Comparison of ENCODE assay signal across 1 cellular context in the genomic region with DNA sequence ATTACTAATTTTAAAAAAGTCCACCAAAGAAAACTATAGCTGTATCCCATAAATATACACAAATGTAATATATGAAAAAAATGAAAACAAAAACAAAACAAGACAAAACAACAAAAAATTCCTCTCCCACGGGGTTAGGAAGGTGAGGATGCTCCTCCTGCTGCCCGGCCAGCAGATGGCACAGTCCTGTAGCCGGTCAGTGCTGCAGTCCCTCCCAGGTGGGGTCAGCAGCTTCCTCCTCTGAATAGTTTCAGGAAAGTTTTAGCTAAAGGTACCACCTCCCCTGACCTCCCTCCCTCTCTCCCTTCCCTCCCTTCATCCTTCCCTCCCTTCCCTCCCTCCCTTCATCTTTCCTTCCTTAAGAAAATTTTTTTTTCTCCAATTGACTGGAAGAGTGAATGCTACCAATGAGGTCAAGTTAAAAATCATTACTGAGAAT.
TF ChIP-seq lines count a peak whose summit lies in the region.

No MANE protein-coding gene starts in this region.

TF ChIP-seq in HEK293, 187 proteins besides CTCF, POLR2A, EP300 and RAD21 (continued from another document and continues in another):
- TF ChIP-seq, protein P1, sequence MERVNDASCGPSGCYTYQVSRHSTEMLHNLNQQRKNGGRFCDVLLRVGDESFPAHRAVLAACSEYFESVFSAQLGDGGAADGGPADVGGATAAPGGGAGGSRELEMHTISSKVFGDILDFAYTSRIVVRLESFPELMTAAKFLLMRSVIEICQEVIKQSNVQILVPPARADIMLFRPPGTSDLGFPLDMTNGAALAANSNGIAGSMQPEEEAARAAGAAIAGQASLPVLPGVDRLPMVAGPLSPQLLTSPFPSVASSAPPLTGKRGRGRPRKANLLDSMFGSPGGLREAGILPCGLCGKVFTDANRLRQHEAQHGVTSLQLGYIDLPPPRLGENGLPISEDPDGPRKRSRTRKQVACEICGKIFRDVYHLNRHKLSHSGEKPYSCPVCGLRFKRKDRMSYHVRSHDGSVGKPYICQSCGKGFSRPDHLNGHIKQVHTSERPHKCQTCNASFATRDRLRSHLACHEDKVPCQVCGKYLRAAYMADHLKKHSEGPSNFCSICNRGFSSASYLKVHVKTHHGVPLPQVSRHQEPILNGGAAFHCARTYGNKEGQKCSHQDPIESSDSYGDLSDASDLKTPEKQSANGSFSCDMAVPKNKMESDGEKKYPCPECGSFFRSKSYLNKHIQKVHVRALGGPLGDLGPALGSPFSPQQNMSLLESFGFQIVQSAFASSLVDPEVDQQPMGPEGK (tag by site-specific recombination; IDR thresholded peaks at IDR 0.05): no peak
- TF ChIP-seq MEIS1 (CRISPR knock-in tag; IDR thresholded peaks at IDR 0.05; ENCODE audit: borderline replicate concordance) (no peak), MZF1 (tag by site-specific recombination; IDR thresholded peaks at IDR 0.05; ENCODE audit: borderline replicate concordance) (no peak), KLF16 (tag by site-specific recombination; IDR thresholded peaks at IDR 0.05) (no peak), ZNF335 (tag by site-specific recombination; conservative IDR thresholded peaks at IDR 0.05) (no peak), SALL2 (tag by site-specific recombination; IDR thresholded peaks at IDR 0.05; ENCODE audit: borderline replicate concordance) (no peak), ZNF654 (tag by site-specific recombination; IDR thresholded peaks at IDR 0.05; ENCODE audit: low read depth) (peak; percentile 67), ZNF677 (tag by site-specific recombination; IDR thresholded peaks at IDR 0.05) (no peak), KLF7 (tag by site-specific recombination; IDR thresholded peaks at IDR 0.05; ENCODE audit: borderline replicate concordance) (no peak), ZNF266 (tag by site-specific recombination; IDR thresholded peaks at IDR 0.05; ENCODE audit: low read depth) (no peak), ZNF341 (tag by site-specific recombination; IDR thresholded peaks at IDR 0.05; ENCODE audit: low read depth) (no peak), ZFP3 (tag by site-specific recombination; IDR thresholded peaks at IDR 0.05; ENCODE audit: low read depth) (no peak), BCL11A (tag by site-specific recombination; IDR thresholded peaks at IDR 0.05; ENCODE audit: low read depth) (no peak), FEZF1 (tag by site-specific recombination; IDR thresholded peaks at IDR 0.05) (no peak), ZXDB (tag by site-specific recombination; IDR thresholded peaks at IDR 0.05) (0 out of 2 replicates have a peak, but pooled peaks have one; percentile 15), ZNF202 (tag by site-specific recombination; IDR thresholded peaks at IDR 0.05; ENCODE audit: borderline replicate concordance) (no peak), ZNF324 (tag by site-specific recombination; IDR thresholded peaks at IDR 0.05) (no peak), ZNF664 (tag by site-specific recombination; IDR thresholded peaks at IDR 0.05) (no peak), ZNF23 (tag by site-specific recombination; IDR thresholded peaks at IDR 0.05; ENCODE audit: borderline replicate concordance) (no peak), ZNF274 (IDR thresholded peaks at IDR 0.05; ENCODE audit: low read length) (no peak), ZNF274 (tag by site-specific recombination; IDR thresholded peaks at IDR 0.05; ENCODE audit: borderline replicate concordance) (no peak), TRIM28 (IDR thresholded peaks at IDR 0.05; ENCODE audit: borderline replicate concordance, low read length) (no peak), ZNF16 (tag by site-specific recombination; IDR thresholded peaks at IDR 0.05; ENCODE audit: low read depth) (no peak), ZNF24 (tag by site-specific recombination; IDR thresholded peaks at IDR 0.05) (no peak), ZNF585B (tag by site-specific recombination; IDR thresholded peaks at IDR 0.05) (no peak), ZNF514 (tag by site-specific recombination; IDR thresholded peaks at IDR 0.05) (no peak), TCF7L2 (IDR thresholded peaks at IDR 0.05; ENCODE audit: borderline replicate concordance, low read depth, low read length) (no peak), ZNF426 (tag by site-specific recombination; IDR thresholded peaks at IDR 0.05) (no peak), KLF9 (tag by site-specific recombination; IDR thresholded peaks at IDR 0.05; ENCODE audit: low read depth) (no peak), ZNF76 (tag by site-specific recombination; IDR thresholded peaks at IDR 0.05; ENCODE audit: borderline replicate concordance, low read depth) (no peak), ZNF785 (tag by site-specific recombination; IDR thresholded peaks at IDR 0.05) (no peak), ZBTB48 (tag by site-specific recombination; IDR thresholded peaks at IDR 0.05) (no peak)
- TF ChIP-seq, protein P2, sequence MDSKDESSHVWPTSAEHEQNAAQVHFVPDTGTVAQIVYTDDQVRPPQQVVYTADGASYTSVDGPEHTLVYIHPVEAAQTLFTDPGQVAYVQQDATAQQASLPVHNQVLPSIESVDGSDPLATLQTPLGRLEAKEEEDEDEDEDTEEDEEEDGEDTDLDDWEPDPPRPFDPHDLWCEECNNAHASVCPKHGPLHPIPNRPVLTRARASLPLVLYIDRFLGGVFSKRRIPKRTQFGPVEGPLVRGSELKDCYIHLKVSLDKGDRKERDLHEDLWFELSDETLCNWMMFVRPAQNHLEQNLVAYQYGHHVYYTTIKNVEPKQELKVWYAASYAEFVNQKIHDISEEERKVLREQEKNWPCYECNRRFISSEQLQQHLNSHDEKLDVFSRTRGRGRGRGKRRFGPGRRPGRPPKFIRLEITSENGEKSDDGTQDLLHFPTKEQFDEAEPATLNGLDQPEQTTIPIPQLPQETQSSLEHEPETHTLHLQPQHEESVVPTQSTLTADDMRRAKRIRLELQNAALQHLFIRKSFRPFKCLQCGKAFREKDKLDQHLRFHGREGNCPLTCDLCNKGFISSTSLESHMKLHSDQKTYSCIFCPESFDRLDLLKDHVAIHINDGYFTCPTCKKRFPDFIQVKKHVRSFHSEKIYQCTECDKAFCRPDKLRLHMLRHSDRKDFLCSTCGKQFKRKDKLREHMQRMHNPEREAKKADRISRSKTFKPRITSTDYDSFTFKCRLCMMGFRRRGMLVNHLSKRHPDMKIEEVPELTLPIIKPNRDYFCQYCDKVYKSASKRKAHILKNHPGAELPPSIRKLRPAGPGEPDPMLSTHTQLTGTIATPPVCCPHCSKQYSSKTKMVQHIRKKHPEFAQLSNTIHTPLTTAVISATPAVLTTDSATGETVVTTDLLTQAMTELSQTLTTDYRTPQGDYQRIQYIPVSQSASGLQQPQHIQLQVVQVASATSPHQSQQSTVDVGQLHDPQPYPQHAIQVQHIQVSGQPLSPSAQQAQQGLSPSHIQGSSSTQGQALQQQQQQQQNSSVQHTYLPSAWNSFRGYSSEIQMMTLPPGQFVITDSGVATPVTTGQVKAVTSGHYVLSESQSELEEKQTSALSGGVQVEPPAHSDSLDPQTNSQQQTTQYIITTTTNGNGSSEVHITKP (tag by site-specific recombination; IDR thresholded peaks at IDR 0.05): peak; percentile 85
- TF ChIP-seq, protein P3, sequence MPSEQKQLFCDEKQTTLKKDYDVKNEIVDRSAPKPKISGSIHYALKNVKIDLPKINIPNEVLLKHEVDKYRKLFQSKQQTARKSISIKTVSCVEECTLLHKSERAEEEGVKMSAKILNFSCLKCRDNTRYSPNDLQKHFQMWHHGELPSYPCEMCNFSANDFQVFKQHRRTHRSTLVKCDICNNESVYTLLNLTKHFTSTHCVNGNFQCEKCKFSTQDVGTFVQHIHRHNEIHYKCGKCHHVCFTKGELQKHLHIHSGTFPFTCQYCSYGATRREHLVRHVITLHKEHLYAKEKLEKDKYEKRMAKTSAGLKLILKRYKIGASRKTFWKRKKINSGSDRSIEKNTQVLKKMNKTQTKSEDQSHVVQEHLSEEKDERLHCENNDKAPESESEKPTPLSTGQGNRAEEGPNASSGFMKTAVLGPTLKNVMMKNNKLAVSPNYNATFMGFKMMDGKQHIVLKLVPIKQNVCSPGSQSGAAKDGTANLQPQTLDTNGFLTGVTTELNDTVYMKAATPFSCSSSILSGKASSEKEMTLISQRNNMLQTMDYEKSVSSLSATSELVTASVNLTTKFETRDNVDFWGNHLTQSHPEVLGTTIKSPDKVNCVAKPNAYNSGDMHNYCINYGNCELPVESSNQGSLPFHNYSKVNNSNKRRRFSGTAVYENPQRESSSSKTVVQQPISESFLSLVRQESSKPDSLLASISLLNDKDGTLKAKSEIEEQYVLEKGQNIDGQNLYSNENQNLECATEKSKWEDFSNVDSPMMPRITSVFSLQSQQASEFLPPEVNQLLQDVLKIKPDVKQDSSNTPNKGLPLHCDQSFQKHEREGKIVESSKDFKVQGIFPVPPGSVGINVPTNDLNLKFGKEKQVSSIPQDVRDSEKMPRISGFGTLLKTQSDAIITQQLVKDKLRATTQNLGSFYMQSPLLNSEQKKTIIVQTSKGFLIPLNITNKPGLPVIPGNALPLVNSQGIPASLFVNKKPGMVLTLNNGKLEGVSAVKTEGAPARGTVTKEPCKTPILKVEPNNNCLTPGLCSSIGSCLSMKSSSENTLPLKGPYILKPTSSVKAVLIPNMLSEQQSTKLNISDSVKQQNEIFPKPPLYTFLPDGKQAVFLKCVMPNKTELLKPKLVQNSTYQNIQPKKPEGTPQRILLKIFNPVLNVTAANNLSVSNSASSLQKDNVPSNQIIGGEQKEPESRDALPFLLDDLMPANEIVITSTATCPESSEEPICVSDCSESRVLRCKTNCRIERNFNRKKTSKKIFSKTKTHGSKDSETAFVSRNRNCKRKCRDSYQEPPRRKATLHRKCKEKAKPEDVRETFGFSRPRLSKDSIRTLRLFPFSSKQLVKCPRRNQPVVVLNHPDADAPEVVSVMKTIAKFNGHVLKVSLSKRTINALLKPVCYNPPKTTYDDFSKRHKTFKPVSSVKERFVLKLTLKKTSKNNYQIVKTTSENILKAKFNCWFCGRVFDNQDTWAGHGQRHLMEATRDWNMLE (tag by site-specific recombination; conservative IDR thresholded peaks at IDR 0.05; ENCODE audit: low read depth): no peak
- TF ChIP-seq, protein P4, sequence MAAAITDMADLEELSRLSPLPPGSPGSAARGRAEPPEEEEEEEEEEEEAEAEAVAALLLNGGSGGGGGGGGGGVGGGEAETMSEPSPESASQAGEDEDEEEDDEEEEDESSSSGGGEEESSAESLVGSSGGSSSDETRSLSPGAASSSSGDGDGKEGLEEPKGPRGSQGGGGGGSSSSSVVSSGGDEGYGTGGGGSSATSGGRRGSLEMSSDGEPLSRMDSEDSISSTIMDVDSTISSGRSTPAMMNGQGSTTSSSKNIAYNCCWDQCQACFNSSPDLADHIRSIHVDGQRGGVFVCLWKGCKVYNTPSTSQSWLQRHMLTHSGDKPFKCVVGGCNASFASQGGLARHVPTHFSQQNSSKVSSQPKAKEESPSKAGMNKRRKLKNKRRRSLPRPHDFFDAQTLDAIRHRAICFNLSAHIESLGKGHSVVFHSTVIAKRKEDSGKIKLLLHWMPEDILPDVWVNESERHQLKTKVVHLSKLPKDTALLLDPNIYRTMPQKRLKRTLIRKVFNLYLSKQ (tag by site-specific recombination; IDR thresholded peaks at IDR 0.05; ENCODE audit: borderline replicate concordance): no peak
- TF ChIP-seq, protein P5, sequence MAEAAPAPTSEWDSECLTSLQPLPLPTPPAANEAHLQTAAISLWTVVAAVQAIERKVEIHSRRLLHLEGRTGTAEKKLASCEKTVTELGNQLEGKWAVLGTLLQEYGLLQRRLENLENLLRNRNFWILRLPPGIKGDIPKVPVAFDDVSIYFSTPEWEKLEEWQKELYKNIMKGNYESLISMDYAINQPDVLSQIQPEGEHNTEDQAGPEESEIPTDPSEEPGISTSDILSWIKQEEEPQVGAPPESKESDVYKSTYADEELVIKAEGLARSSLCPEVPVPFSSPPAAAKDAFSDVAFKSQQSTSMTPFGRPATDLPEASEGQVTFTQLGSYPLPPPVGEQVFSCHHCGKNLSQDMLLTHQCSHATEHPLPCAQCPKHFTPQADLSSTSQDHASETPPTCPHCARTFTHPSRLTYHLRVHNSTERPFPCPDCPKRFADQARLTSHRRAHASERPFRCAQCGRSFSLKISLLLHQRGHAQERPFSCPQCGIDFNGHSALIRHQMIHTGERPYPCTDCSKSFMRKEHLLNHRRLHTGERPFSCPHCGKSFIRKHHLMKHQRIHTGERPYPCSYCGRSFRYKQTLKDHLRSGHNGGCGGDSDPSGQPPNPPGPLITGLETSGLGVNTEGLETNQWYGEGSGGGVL (tag by site-specific recombination; IDR thresholded peaks at IDR 0.05): peak; percentile 61; the same call in 1 of the 2 replicates
- TF ChIP-seq, protein P6, sequence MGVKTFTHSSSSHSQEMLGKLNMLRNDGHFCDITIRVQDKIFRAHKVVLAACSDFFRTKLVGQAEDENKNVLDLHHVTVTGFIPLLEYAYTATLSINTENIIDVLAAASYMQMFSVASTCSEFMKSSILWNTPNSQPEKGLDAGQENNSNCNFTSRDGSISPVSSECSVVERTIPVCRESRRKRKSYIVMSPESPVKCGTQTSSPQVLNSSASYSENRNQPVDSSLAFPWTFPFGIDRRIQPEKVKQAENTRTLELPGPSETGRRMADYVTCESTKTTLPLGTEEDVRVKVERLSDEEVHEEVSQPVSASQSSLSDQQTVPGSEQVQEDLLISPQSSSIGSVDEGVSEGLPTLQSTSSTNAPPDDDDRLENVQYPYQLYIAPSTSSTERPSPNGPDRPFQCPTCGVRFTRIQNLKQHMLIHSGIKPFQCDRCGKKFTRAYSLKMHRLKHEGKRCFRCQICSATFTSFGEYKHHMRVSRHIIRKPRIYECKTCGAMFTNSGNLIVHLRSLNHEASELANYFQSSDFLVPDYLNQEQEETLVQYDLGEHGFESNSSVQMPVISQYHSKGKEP (tag by site-specific recombination; IDR thresholded peaks at IDR 0.05): no peak
- TF ChIP-seq, protein P7, sequence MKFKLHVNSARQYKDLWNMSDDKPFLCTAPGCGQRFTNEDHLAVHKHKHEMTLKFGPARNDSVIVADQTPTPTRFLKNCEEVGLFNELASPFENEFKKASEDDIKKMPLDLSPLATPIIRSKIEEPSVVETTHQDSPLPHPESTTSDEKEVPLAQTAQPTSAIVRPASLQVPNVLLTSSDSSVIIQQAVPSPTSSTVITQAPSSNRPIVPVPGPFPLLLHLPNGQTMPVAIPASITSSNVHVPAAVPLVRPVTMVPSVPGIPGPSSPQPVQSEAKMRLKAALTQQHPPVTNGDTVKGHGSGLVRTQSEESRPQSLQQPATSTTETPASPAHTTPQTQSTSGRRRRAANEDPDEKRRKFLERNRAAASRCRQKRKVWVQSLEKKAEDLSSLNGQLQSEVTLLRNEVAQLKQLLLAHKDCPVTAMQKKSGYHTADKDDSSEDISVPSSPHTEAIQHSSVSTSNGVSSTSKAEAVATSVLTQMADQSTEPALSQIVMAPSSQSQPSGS (tag by site-specific recombination; IDR thresholded peaks at IDR 0.05; ENCODE audit: low read depth): no peak
- TF ChIP-seq, protein P8, sequence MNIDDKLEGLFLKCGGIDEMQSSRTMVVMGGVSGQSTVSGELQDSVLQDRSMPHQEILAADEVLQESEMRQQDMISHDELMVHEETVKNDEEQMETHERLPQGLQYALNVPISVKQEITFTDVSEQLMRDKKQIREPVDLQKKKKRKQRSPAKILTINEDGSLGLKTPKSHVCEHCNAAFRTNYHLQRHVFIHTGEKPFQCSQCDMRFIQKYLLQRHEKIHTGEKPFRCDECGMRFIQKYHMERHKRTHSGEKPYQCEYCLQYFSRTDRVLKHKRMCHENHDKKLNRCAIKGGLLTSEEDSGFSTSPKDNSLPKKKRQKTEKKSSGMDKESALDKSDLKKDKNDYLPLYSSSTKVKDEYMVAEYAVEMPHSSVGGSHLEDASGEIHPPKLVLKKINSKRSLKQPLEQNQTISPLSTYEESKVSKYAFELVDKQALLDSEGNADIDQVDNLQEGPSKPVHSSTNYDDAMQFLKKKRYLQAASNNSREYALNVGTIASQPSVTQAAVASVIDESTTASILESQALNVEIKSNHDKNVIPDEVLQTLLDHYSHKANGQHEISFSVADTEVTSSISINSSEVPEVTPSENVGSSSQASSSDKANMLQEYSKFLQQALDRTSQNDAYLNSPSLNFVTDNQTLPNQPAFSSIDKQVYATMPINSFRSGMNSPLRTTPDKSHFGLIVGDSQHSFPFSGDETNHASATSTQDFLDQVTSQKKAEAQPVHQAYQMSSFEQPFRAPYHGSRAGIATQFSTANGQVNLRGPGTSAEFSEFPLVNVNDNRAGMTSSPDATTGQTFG (tag by site-specific recombination; IDR thresholded peaks at IDR 0.05; ENCODE audit: borderline replicate concordance): no peak
